ENCODE assay signal across 14 cellular contexts in the genomic region with DNA sequence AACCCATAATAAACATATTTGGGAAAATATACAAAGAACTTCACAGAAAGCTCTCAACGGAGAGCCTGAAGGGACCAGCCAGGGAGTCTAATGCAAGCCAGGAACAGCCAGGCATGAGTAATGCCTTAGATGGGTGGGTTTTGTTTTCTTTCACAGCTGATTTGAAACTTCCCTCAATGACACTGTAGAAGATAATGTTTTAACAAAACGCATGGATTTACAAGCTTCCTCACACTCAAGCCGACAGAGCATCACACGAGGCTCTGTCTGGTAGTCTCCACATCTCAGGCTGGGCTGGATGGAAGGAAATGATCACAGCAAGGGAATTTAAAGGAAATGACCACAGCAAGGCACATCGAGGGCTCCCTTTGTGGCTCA.
A peak's percentile ranks its signal among the peaks of the same experiment; 100 is the strongest.
DNase-seq lines count a peak whose midpoint lies in the region; ATAC-seq and TF ChIP-seq lines count a peak whose summit lies in the region.
"Had no signal": no experiment of that assay in that cellular context is flagged by ENCODE, and none has a peak within 500 bp of the region (broad histone marks: within the 10 kb centered on the region; RNA-seq: fewer than 3 reads in every experiment).

No MANE protein-coding gene starts in this region.

- no peaks in the 10 kb centered on the region for H3K36me3 Mint-ChIP-seq in activated CD4-positive, alpha-beta T cell treated with anti-CD3 and anti-CD28 coated beads, Interleukin-2, amount 10 ng/mL, durations not matched to agents 7 days and 5 days (ENCODE audit: low read depth)

- no peak for TF ChIP-seq POLR2A in sigmoid colon (IDR thresholded peaks at IDR 0.05)

- H3K27ac ChIP-seq in brain microvascular endothelial cell (peak overlapping the region; percentile 76), heart right ventricle (peak overlapping the region in 6 of 10 donors; percentile 10 to 56 (median 40)), sigmoid colon (peak overlapping the region; percentile 30 to 73 (median 65))
- H3K27ac ChIP-seq: BLaER1, pancreas, WERI-Rb-1 had no signal

- no peak for TF ChIP-seq CTCF in brain microvascular endothelial cell (IDR thresholded peaks at IDR 0.05; ENCODE audit: low read depth, low read length, missing control alignments)
- no peak for TF ChIP-seq CTCF in heart right ventricle (IDR thresholded peaks at IDR 0.05)
- no peak for TF ChIP-seq CTCF in sigmoid colon (IDR thresholded peaks at IDR 0.05)

- H3K4me1 ChIP-seq in heart right ventricle (peaks cover 0 to 27% (median 0%) of the 10 kb centered on the region in 9 donors), sigmoid colon (peaks cover 0 to 37% (median 0%) of the 10 kb centered on the region in 4 donors)
- H3K4me1 ChIP-seq: BLaER1, pancreas had no signal

- no peaks in the 10 kb centered on the region for H3K27me3 Mint-ChIP-seq in activated CD4-positive, alpha-beta T cell treated with anti-CD3 and anti-CD28 coated beads, Interleukin-2, amount 10 ng/mL, durations not matched to agents 7 days and 5 days

- TF ChIP-seq EP300 in sigmoid colon (IDR thresholded peaks at IDR 0.05), result no peak

- H3K4me1 Mint-ChIP-seq in activated CD4-positive, alpha-beta T cell treated with anti-CD3 and anti-CD28 coated beads, Interleukin-2, amount 10 ng/mL, durations not matched to agents 7 days and 5 days, result peaks cover 6% of the 10 kb centered on the region

- no peaks in the 10 kb centered on the region for H3K9me3 Mint-ChIP-seq in activated CD4-positive, alpha-beta T cell treated with anti-CD3 and anti-CD28 coated beads, Interleukin-2, amount 10 ng/mL, durations not matched to agents 7 days and 5 days

- POLR2A ChIA-PET in activated CD4-positive, alpha-beta T cell treated with anti-CD3 and anti-CD28 coated beads, Interleukin-2, amount 10 ng/mL, durations not matched to agents 7 days and 5 days (lab: Charles Lee), result no interaction called here

- intact Hi-C loops in heart right ventricle (cut with DNase I), result no loop called here
- intact Hi-C loops in sigmoid colon (cut with DNase I), result no loop called here

- H3K9me3 ChIP-seq in heart right ventricle, result no peaks in the 10 kb centered on the region
- H3K9me3 ChIP-seq in sigmoid colon, result no peaks in the 10 kb centered on the region
- H3K9me3 ChIP-seq: BLaER1, pancreas had no signal

- CTCF ChIA-PET in activated CD4-positive, alpha-beta T cell treated with anti-CD3 and anti-CD28 coated beads, Interleukin-2, amount 10 ng/mL, durations not matched to agents 7 days and 5 days (lab: Charles Lee), result no interaction called here

- in situ Hi-C loops in brain microvascular endothelial cell (cut with HindIII; ENCODE audit: low pct_ligation_motif_present, low sequenced_read_pairs), result no loop called here

- no peak overlapping the region for H3K4me3 ChIP-seq in brain microvascular endothelial cell (ENCODE audit: low read depth, low read length)
- no peak overlapping the region for H3K4me3 ChIP-seq in heart right ventricle
- H3K4me3 ChIP-seq in sigmoid colon, result no peak overlapping the region
- H3K4me3 ChIP-seq: BLaER1, pancreas had no signal

- peak in 7 of 8 donors; percentile 47 to 77 (median 69) for ATAC-seq in heart right ventricle
- ATAC-seq in HG02610 (IDR thresholded peaks at IDR 0.05; ENCODE audit: unreplicated experiment), result no peak

- H3K27ac Mint-ChIP-seq in activated CD4-positive, alpha-beta T cell treated with anti-CD3 and anti-CD28 coated beads, Interleukin-2, amount 10 ng/mL, durations not matched to agents 7 days and 5 days, result no peak overlapping the region

- H3K27me3 ChIP-seq in brain microvascular endothelial cell (replicated peaks), result no peaks in the 10 kb centered on the region
- no peaks in the 10 kb centered on the region for H3K27me3 ChIP-seq in heart right ventricle
- H3K27me3 ChIP-seq in sigmoid colon, result no peaks in the 10 kb centered on the region
- H3K27me3 ChIP-seq: BLaER1, pancreas had no signal

- peak; percentile 19 for DNase-seq in Daoy (ENCODE audit: low read depth)
- DNase-seq in brain microvascular endothelial cell, result peak; percentile 76
- no peak for DNase-seq in heart right ventricle
- DNase-seq in sigmoid colon, result no peak
- no peak for DNase-seq in activated CD4-positive, alpha-beta T cell treated with anti-CD3 and anti-CD28 coated beads, Interleukin-2, amount 10 ng/mL, durations not matched to agents 7 days and 5 days
- DNase-seq in anterior cingulate cortex (lab: John Stamatoyannopoulos, UW), result no peak
- no peak for DNase-seq in DMS79 treated with DMSO at 0.1 percent for 48 hours (lab: John Stamatoyannopoulos, UW)
- DNase-seq: effector CD4-positive, alpha-beta T cell; mammary epithelial cell; NCI-H2081; pancreas; WERI-Rb-1 had no signal

- no peaks in the 10 kb centered on the region for H3K36me3 ChIP-seq in brain microvascular endothelial cell (replicated peaks)
- no peaks in the 10 kb centered on the region for H3K36me3 ChIP-seq in heart right ventricle
- no peaks in the 10 kb centered on the region for H3K36me3 ChIP-seq in sigmoid colon
- H3K36me3 ChIP-seq: BLaER1, pancreas, WERI-Rb-1 had no signal

- 43 to 52% methylated on average over 5 of the region's 5 CpGs for WGBS in heart right ventricle, 2 donors
- 74 to 86% methylated on average over 5 of the region's 5 CpGs for WGBS in sigmoid colon, 2 donors

- no peak overlapping the region for H3K4me3 Mint-ChIP-seq in activated CD4-positive, alpha-beta T cell treated with anti-CD3 and anti-CD28 coated beads, Interleukin-2, amount 10 ng/mL, durations not matched to agents 7 days and 5 days

Comparison
In these comparisons a context has a peak if more than half of its experiments do, and no peak if none do; other contexts are left out.
1. DNase-seq: peak in Daoy (single experiment) and brain microvascular endothelial cell (single experiment); none in heart right ventricle (0 of 2), sigmoid colon (single experiment), activated CD4-positive, alpha-beta T cell treated with anti-CD3 and anti-CD28 coated beads, Interleukin-2, amount 10 ng/mL, durations not matched to agents 7 days and 5 days (single experiment), anterior cingulate cortex (0 of 58) and DMS79 treated with DMSO at 0.1 percent for 48 hours (single experiment).
2. Peak in every context shown above with its lines, with median percentiles within 50 percentile points of each other: H3K27ac ChIP-seq.